ENCODE assay signal across 7 cellular contexts in genomic region chr5:9567039-9567438, GRCh38. TPM values are rescaled to one million over a fixed set of nuclear protein-coding genes. Genes with fewer than 3 reads are reported as not detected.
"Had no signal": no experiment of that assay in that cellular context is flagged by ENCODE, and none has a peak within 500 bp of the region (broad histone marks: within the 10 kb centered on the region; RNA-seq: fewer than 3 reads in every experiment).

No MANE protein-coding gene starts in this region.

- DNase-seq: IMR-90 had no signal

- H3K4me3 ChIP-seq: K562 had no signal

- H3K27ac Mint-ChIP-seq: IgD-negative memory B cell had no signal

- H3K27me3 Mint-ChIP-seq: IgD-negative memory B cell had no signal

- ATAC-seq: HepG2, K562 had no signal

- H3K4me3 Mint-ChIP-seq: IgD-negative memory B cell had no signal

- FAIRE-seq: HepG2, HTR-8/SVneo, K562 had no signal

- H3K27ac ChIP-seq: HL-60 had no signal

RNA-seq across cellular contexts. Expression of gene SEMA5A, which starts 21.2 kb away (rescaled TPM):
- total RNA-seq: HepG2, HT-29 had no signal
- polyA plus RNA-seq: IgD-negative memory B cell, K562 had no signal
